In genomic region chr6:130158548-130158947, GRCh38 we compare ENCODE assay signal across 5 cellular contexts.
"Had no signal": no experiment of that assay in that cellular context is flagged by ENCODE, and none has a peak within 500 bp of the region (broad histone marks: within the 10 kb centered on the region; RNA-seq: fewer than 3 reads in every experiment).

No MANE protein-coding gene starts in this region.

- H3K27me3 Mint-ChIP-seq: IgD-negative memory B cell had no signal

- ATAC-seq: GM23338 had no signal

- DNase-seq: H9, HCEC 1CT, KBM-7 had no signal

- H3K27ac Mint-ChIP-seq: GM23338, IgD-negative memory B cell had no signal

- H3K4me1 Mint-ChIP-seq: GM23338 had no signal

- H3K4me3 Mint-ChIP-seq: GM23338, H9 had no signal
